8 cellular contexts compared by ENCODE assay signal in the genomic region with DNA sequence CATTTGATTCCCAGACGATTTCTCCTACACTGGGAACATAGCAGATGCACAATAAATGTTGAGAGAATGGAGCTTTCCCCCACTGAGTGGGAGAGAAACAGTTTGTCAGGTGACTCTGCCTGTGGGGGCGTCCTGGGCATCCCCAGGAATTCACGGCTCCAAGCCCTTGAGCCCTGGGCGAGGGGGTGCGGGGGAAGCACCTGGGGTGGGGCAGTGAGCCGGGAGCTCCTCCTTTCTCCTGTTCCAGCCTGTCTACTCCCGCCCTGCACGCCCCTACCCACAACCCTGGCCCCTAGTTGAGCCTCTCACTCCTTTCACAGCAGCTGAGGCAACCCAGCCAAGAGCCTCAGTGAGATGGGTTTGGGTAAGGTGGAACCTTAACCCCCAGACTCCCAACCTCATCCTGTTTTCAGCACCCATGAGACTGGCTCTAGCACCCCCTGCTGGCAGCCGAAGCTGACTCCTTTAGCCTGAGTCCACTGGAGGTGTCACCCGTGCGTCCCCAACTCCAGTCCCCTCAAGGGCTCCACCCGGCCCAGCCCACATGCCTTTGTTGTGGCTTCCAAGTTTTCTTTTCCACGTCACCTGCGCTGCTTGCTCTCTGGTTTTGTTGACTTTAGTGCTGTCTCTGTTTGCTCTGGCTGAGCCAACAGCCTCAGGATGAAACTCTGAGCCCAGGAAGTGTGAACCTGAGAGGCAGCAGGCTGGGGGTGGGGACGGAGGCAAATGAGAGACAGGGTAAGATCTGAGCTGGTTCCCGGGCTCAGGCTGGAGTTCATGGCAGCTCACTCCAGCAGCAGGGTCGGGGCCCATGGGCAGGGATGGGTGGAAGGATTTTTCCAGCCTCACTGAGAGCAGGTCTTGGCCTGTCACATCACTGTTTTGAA. TPM values are rescaled to one million over a fixed set of nuclear protein-coding genes. Genes with fewer than 3 reads are reported as not detected.
DNase-seq lines count a peak whose midpoint lies in the region; ATAC-seq and TF ChIP-seq lines count a peak whose summit lies in the region.

No MANE protein-coding gene starts in this region.

- POLR2A ChIA-PET in HCT116 (lab: Charles Lee): interaction anchor here (0.6 to 1.0 kb wide), 2 partner anchors 35 to 36 kb away, joined by 3 read pairs; no protein-coding TSS in a partner anchor

- H3K27ac ChIP-seq in HCT116 (ENCODE audit: low read depth, low read length): no peak overlapping the region; the same call in 1 of the 2 replicates
- H3K27ac ChIP-seq in mucosa of rectum (ENCODE audit: low read depth in 2 of 2, low read length in 2 of 2): peak overlapping the region; percentile 69 to 77

- BruUV-seq in HCT116 (replicated peaks; lab: Mats Ljungman, UMichigan): no TSS peak

- peak overlapping the region; percentile 61 for H3K4me2 ChIP-seq in HCT116 (ENCODE audit: low read length)

- TF ChIP-seq CTCF in HCT116 (IDR thresholded peaks at IDR 0.05 in 2 of 3, conservative IDR thresholded peaks at IDR 0.05 in 1 of 3; ENCODE audit: borderline replicate concordance in 1 of 3, insufficient read depth in 1 of 3, low read depth in 2 of 3, low read length in 2 of 3) (peak; percentile 67 to 92 (median 92); a peak in 5 of 6 replicates), endothelial cell (IDR thresholded peaks at IDR 0.05; ENCODE audit: unreplicated experiment) (peak; percentile 59)

- peak overlapping the region; percentile 61 for H3K27ac Mint-ChIP-seq in endothelial cell (ENCODE audit: unreplicated experiment)
- no peak overlapping the region for H3K27ac Mint-ChIP-seq in stimulated activated memory B cell treated with anti-CD40 and anti-IgM and Interleukin-4, amounts not matched to agents 10 μg/mL and 1 μg/mL and 100 μg/mL, for 72 hours

- H2AFZ ChIP-seq in HCT116 (ENCODE audit: low read depth, low read length, poor library complexity, severe bottlenecking): peak overlapping the region; percentile 72

- peaks cover 9% of the 10 kb centered on the region for H3K27me3 Mint-ChIP-seq in endothelial cell (ENCODE audit: unreplicated experiment)
- H3K27me3 Mint-ChIP-seq in stimulated activated memory B cell treated with anti-CD40 and anti-IgM and Interleukin-4, amounts not matched to agents 10 μg/mL and 1 μg/mL and 100 μg/mL, for 72 hours: peaks cover 57% of the 10 kb centered on the region

- H3K4me1 ChIP-seq in HCT116 (ENCODE audit: control insufficient read depth in 1 of 2, insufficient read depth in 2 of 2, low read length in 2 of 2) (peaks cover 35 to 42% of the 10 kb centered on the region in 2 experiments), mucosa of rectum (ENCODE audit: control insufficient read depth in 2 of 2, insufficient read depth in 2 of 2, low read length in 2 of 2) (peaks cover 23 to 37% of the 10 kb centered on the region in 2 donors)

- no peaks in the 10 kb centered on the region for H3K9me2 ChIP-seq in HCT116 (ENCODE audit: insufficient read depth)

- H3K9me3 ChIP-seq in HCT116 (ENCODE audit: control insufficient read depth in 1 of 2, insufficient read depth in 1 of 2, low read depth in 1 of 2, low read length in 2 of 2): no peaks in the 10 kb centered on the region
- H3K9me3 ChIP-seq in mucosa of rectum (ENCODE audit: control insufficient read depth in 2 of 2, low read length in 2 of 2): no peaks in the 10 kb centered on the region

- ATAC-seq in HCT116 (peak; percentile 94), GM21367 (IDR thresholded peaks at IDR 0.05; ENCODE audit: unreplicated experiment) (no peak)
- peak; percentile 53 for ATAC-seq in stimulated activated memory B cell treated with anti-CD40 and anti-IgM and Interleukin-4, amounts not matched to agents 10 μg/mL and 1 μg/mL and 100 μg/mL, for 72 hours

- no peaks in the 10 kb centered on the region for H4K20me1 ChIP-seq in HCT116 (ENCODE audit: insufficient read depth)

- H3K27me3 ChIP-seq in HCT116 (ENCODE audit: insufficient read depth, low read length) (no peaks in the 10 kb centered on the region), mucosa of rectum (ENCODE audit: control insufficient read depth in 2 of 2, insufficient read depth in 2 of 2, low read length in 2 of 2) (no peaks in the 10 kb centered on the region)

- CTCF ChIA-PET in HCT116 (lab: Charles Lee): interaction anchor here (0.8 to 4.9 kb wide), 19 partner anchors 9 to 125 kb away, joined by 3 to 35 read pairs (median 6); a partner anchor contains a TSS

- H3K4me3 Mint-ChIP-seq in endothelial cell (ENCODE audit: unreplicated experiment): no peak overlapping the region
- H3K4me3 Mint-ChIP-seq in stimulated activated memory B cell treated with anti-CD40 and anti-IgM and Interleukin-4, amounts not matched to agents 10 μg/mL and 1 μg/mL and 100 μg/mL, for 72 hours: no peak overlapping the region

- no peaks in the 10 kb centered on the region for H3K79me2 ChIP-seq in HCT116 (ENCODE audit: insufficient read depth, low read length)

- H3K36me3 Mint-ChIP-seq in endothelial cell (ENCODE audit: low read depth, unreplicated experiment): no peaks in the 10 kb centered on the region
- no peaks in the 10 kb centered on the region for H3K36me3 Mint-ChIP-seq in stimulated activated memory B cell treated with anti-CD40 and anti-IgM and Interleukin-4, amounts not matched to agents 10 μg/mL and 1 μg/mL and 100 μg/mL, for 72 hours

- H3K9me3 Mint-ChIP-seq in endothelial cell (ENCODE audit: unreplicated experiment): no peaks in the 10 kb centered on the region
- H3K9me3 Mint-ChIP-seq in stimulated activated memory B cell treated with anti-CD40 and anti-IgM and Interleukin-4, amounts not matched to agents 10 μg/mL and 1 μg/mL and 100 μg/mL, for 72 hours: no peaks in the 10 kb centered on the region

- TF ChIP-seq RAD21 in HCT116 (IDR thresholded peaks at IDR 0.05; ENCODE audit: low read depth): peak; percentile 59

- H3K9ac ChIP-seq in HCT116 (ENCODE audit: low read length) (no peak overlapping the region), mucosa of rectum (ENCODE audit: low read depth in 1 of 2, low read length in 2 of 2) (peak overlapping the region; percentile 10 to 26)

- H3K36me3 ChIP-seq in HCT116 (ENCODE audit: control insufficient read depth in 1 of 2, insufficient read depth in 2 of 2, low read length in 2 of 2) (no peaks in the 10 kb centered on the region), mucosa of rectum (ENCODE audit: control insufficient read depth in 2 of 2, insufficient read depth in 2 of 2, low read length in 2 of 2) (no peaks in the 10 kb centered on the region)

- DNase-seq in DMS53 (lab: John Stamatoyannopoulos, UW) (peak; percentile 99), HCT116 (ENCODE audit: low read depth, low spot score) (peak; percentile 68), NCI-H510A treated with DMSO at 0.1 percent for 48 hours (lab: John Stamatoyannopoulos, UW) (peak; percentile 94), endothelial cell (ENCODE audit: low spot score) (peak; percentile 55)
- DNase-seq in activated CD8-positive, alpha-beta memory T cell treated with anti-CD3 and anti-CD28 coated beads for 4 hours (ENCODE audit: low read depth in 2 of 2): peak; percentile 49 to 58

- intact Hi-C loops in HCT116 (cut with micrococcal nuclease): loop anchor here (10.0 kb wide), 1 partner anchor 61 kb away; no protein-coding TSS in a partner anchor

- no peak for TF ChIP-seq POLR2A in HCT116 (IDR thresholded peaks at IDR 0.05; ENCODE audit: borderline replicate concordance, extremely low read depth, insufficient read depth, insufficient read length)

- RAD21 ChIA-PET in HCT116 (lab: Charles Lee; ENCODE audit: low non-redundant PET in 1 of 2, low total read pairs in 2 of 2, uncharacterized antibody in 2 of 2, unreplicated experiment in 2 of 2): interaction anchor here (0.9 to 1.4 kb wide), 2 partner anchors 32 to 51 kb away, joined by 3 read pairs; a partner anchor contains a TSS

- H3K4me3 ChIP-seq in HCT116 (replicated peaks in 1 of 2; ENCODE audit: low read depth in 1 of 2, low read length in 2 of 2): peak overlapping the region in 1 of 2 experiments; percentile 9; a peak in 2 of 4 replicates
- H3K4me3 ChIP-seq in mucosa of rectum (ENCODE audit: low read length in 2 of 2): peak overlapping the region in 1 of 2 donors; percentile 44

- H3K4me1 Mint-ChIP-seq in endothelial cell (ENCODE audit: unreplicated experiment): peaks cover 6% of the 10 kb centered on the region
- peaks cover 6% of the 10 kb centered on the region for H3K4me1 Mint-ChIP-seq in stimulated activated memory B cell treated with anti-CD40 and anti-IgM and Interleukin-4, amounts not matched to agents 10 μg/mL and 1 μg/mL and 100 μg/mL, for 72 hours

TF ChIP-seq in HCT116, 20 proteins besides CTCF, POLR2A, EP300 and RAD21 (continues in another document):
- TF ChIP-seq EGR1 (IDR thresholded peaks at IDR 0.05; ENCODE audit: low read depth) (no peak), FOSL1 (IDR thresholded peaks at IDR 0.05; ENCODE audit: low read depth) (no peak), ZNF274 (IDR thresholded peaks at IDR 0.05; ENCODE audit: low read depth, low read length) (no peak), CBX3 (IDR thresholded peaks at IDR 0.05; ENCODE audit: low read depth) (0 out of 2 replicates have a peak, but pooled peaks have one; percentile 55), ZFX (IDR thresholded peaks at IDR 0.05) (no peak), TCF7L2 (IDR thresholded peaks at IDR 0.05; ENCODE audit: borderline replicate concordance, extremely low read depth, insufficient read depth, insufficient read length) (peak; percentile 79), POLR2AphosphoS5 (IDR thresholded peaks at IDR 0.05; ENCODE audit: low read depth, low read length) (0 out of 2 replicates have a peak, but pooled peaks have one; percentile 24)
- TF ChIP-seq, protein P1, sequence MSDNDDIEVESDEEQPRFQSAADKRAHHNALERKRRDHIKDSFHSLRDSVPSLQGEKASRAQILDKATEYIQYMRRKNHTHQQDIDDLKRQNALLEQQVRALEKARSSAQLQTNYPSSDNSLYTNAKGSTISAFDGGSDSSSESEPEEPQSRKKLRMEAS (IDR thresholded peaks at IDR 0.05): peak; percentile 45; the same call in 1 of the 2 replicates

RNA-seq across cellular contexts. Expression of a gene that starts 13.0 kb away (rescaled TPM):
- 0.96 TPM for total RNA-seq in HCT116 (2021; ENCODE audit: unreplicated experiment)
- polyA plus RNA-seq in HCT116 (2012): 0.20 and 0.21 TPM in 2 replicates
- total RNA-seq in endothelial cell (ENCODE audit: unreplicated experiment): 0.64 TPM

RNA-seq across cellular contexts. Expression of a gene that starts 32.0 kb away (rescaled TPM):
- total RNA-seq in HCT116 (2021; ENCODE audit: unreplicated experiment) (5.5 TPM), endothelial cell (ENCODE audit: unreplicated experiment) (6.0 TPM)
- polyA plus RNA-seq in HCT116 (2012): 2.1 and 3.1 TPM in 2 replicates

RNA-seq across cellular contexts. Expression of a gene that starts 58.3 kb away (rescaled TPM):
- total RNA-seq in HCT116 (2021; ENCODE audit: unreplicated experiment) (36.4 TPM), endothelial cell (ENCODE audit: unreplicated experiment) (22.6 TPM)
- polyA plus RNA-seq in HCT116 (2012): 19.3 and 19.6 TPM in 2 replicates
